In the genomic region with DNA sequence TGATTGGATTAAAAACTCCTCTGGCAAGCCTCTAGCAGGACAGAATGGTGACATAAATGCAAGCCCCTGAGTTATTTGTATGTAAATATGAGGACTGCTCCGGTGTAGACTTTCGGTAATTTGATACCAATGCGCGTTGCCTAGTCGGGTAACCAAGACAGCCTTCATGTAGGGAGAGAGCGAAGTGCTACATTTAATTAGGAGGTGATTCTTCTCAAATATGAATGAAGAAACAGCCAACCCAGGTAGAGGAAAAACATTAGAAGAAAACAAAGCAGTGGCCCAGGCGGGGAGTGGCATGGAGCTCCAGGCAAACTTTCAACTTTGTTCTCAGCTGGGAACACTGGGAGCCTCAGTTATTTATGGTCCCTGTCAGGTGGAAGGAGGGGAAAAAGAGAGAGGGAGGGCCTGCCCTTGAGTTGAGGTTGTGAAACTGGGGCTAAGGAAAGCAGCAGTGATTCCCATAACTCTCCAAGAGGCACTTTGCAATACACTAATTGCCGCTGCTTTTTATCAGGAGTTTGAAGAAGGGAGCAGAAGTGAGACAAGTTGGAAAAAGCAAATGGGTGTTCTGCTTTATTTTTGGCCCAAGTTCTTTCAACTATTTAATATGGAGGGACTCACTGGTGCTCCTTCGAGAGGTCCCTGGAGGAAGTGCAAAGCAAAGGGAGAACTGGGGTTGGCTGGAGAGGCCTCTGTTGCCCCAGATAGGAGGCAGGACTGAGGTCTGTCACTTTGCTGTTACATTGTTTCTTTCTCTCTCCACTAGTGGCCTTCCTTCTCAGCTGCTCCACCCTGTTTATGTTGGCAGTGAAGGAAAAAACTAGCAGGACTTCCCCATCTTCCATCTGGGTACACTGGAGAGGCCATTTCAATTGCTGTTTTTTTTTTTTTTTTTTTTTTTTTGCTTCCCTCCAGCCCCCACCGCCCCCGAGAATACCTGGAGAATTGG, we compare ENCODE assay signal across 8 cellular contexts.
DNase-seq lines count a peak whose midpoint lies in the region; ATAC-seq and TF ChIP-seq lines count a peak whose summit lies in the region.

No MANE protein-coding gene starts in this region.

- no peaks in the 10 kb centered on the region for H3K4me1 Mint-ChIP-seq in memory B cell
- no peaks in the 10 kb centered on the region for H3K4me1 Mint-ChIP-seq in T-helper 2 cell treated with Interferon-gamma antibody and Interleukin-4, amounts not matched to agents 5 μg/mL and 100 μg/mL, for 36 hours (ENCODE audit: low read depth)
- H3K4me1 Mint-ChIP-seq in activated naive CD8-positive, alpha-beta T cell treated with anti-CD3 and anti-CD28 coated beads, Interleukin-2, amount 50 U/mL, for 24 hours, result no peaks in the 10 kb centered on the region

- peaks cover 9% of the 10 kb centered on the region for H3K36me3 Mint-ChIP-seq in memory B cell
- H3K36me3 Mint-ChIP-seq in T-helper 2 cell treated with Interferon-gamma antibody and Interleukin-4, amounts not matched to agents 5 μg/mL and 100 μg/mL, for 36 hours (ENCODE audit: low read depth), result no peaks in the 10 kb centered on the region
- H3K36me3 Mint-ChIP-seq in activated naive CD8-positive, alpha-beta T cell treated with anti-CD3 and anti-CD28 coated beads, Interleukin-2, amount 50 U/mL, for 24 hours (ENCODE audit: low read depth), result no peaks in the 10 kb centered on the region

- no peak overlapping the region for H3K4me3 ChIP-seq in cardiac fibroblast (replicated peaks in 1 of 2; ENCODE audit: low read depth in 2 of 2, low read length in 2 of 2)

- peak overlapping the region; percentile 51 for H3K27ac Mint-ChIP-seq in memory B cell
- no peak overlapping the region for H3K27ac Mint-ChIP-seq in T-helper 2 cell treated with Interferon-gamma antibody and Interleukin-4, amounts not matched to agents 5 μg/mL and 100 μg/mL, for 36 hours
- no peak overlapping the region for H3K27ac Mint-ChIP-seq in activated naive CD8-positive, alpha-beta T cell treated with anti-CD3 and anti-CD28 coated beads, Interleukin-2, amount 50 U/mL, for 24 hours

- TF ChIP-seq CTCF in 22Rv1 (IDR thresholded peaks at IDR 0.05) (0 out of 2 replicates have a peak, but pooled peaks have one; percentile 10), cardiac fibroblast (IDR thresholded peaks at IDR 0.05; ENCODE audit: low read depth, low read length) (no peak)

- no peaks in the 10 kb centered on the region for H3K27me3 Mint-ChIP-seq in memory B cell
- H3K27me3 Mint-ChIP-seq in T-helper 2 cell treated with Interferon-gamma antibody and Interleukin-4, amounts not matched to agents 5 μg/mL and 100 μg/mL, for 36 hours (ENCODE audit: low read depth), result no peaks in the 10 kb centered on the region
- H3K27me3 Mint-ChIP-seq in activated naive CD8-positive, alpha-beta T cell treated with anti-CD3 and anti-CD28 coated beads, Interleukin-2, amount 50 U/mL, for 24 hours, result no peaks in the 10 kb centered on the region

- peak overlapping the region; percentile 92 for H3K27ac ChIP-seq in 22Rv1

- no peak overlapping the region for H3K4me3 Mint-ChIP-seq in memory B cell
- H3K4me3 Mint-ChIP-seq in T-helper 2 cell treated with Interferon-gamma antibody and Interleukin-4, amounts not matched to agents 5 μg/mL and 100 μg/mL, for 36 hours, result no peak overlapping the region
- no peak overlapping the region for H3K4me3 Mint-ChIP-seq in activated naive CD8-positive, alpha-beta T cell treated with anti-CD3 and anti-CD28 coated beads, Interleukin-2, amount 50 U/mL, for 24 hours

- peaks cover 1% of the 10 kb centered on the region for H3K9me3 Mint-ChIP-seq in memory B cell
- H3K9me3 Mint-ChIP-seq in T-helper 2 cell treated with Interferon-gamma antibody and Interleukin-4, amounts not matched to agents 5 μg/mL and 100 μg/mL, for 36 hours, result no peaks in the 10 kb centered on the region
- no peaks in the 10 kb centered on the region for H3K9me3 Mint-ChIP-seq in activated naive CD8-positive, alpha-beta T cell treated with anti-CD3 and anti-CD28 coated beads, Interleukin-2, amount 50 U/mL, for 24 hours

- DNase-seq in NCI-H1417 (lab: John Stamatoyannopoulos, UW) (peak; percentile 24 to 71 (median 44)), cardiac fibroblast (ENCODE audit: low read depth in 2 of 2) (peak; percentile 33 to 61), memory B cell (ENCODE audit: low spot score in 2 of 2) (no peak), cerebellum (ENCODE audit: low spot score) (no peak), activated T-cell treated with anti-CD3 and anti-CD28 coated beads for 4 hours (no peak)
- DNase-seq in T-helper 2 cell treated with Interferon-gamma antibody and Interleukin-4, amounts not matched to agents 5 μg/mL and 100 μg/mL, for 36 hours (ENCODE audit: low spot score), result no peak
- no peak for DNase-seq in activated naive CD8-positive, alpha-beta T cell treated with anti-CD3 and anti-CD28 coated beads, Interleukin-2, amount 50 U/mL, for 24 hours

- no peak for ATAC-seq in memory B cell (ENCODE audit: low read depth)
- no peak for ATAC-seq in activated naive CD8-positive, alpha-beta T cell treated with anti-CD3 and anti-CD28 coated beads, Interleukin-2, amount 50 U/mL, for 24 hours

Comparison
In these comparisons a context has a peak if more than half of its experiments do, and no peak if none do; other contexts are left out.
1. DNase-seq: peak in NCI-H1417 (3 of 3) and cardiac fibroblast (2 of 2); none in memory B cell (0 of 2), cerebellum (single experiment), T-helper 2 cell treated with Interferon-gamma antibody and Interleukin-4, amounts not matched to agents 5 μg/mL and 100 μg/mL, for 36 hours (single experiment), activated T-cell treated with anti-CD3 and anti-CD28 coated beads for 4 hours (single experiment) and activated naive CD8-positive, alpha-beta T cell treated with anti-CD3 and anti-CD28 coated beads, Interleukin-2, amount 50 U/mL, for 24 hours (single experiment).